In genomic region chr7:39367943-39368342, GRCh38 we compare ENCODE assay signal across 19 cellular contexts.
DNase-seq lines count a peak whose midpoint lies in the region; ATAC-seq, FAIRE-seq and TF ChIP-seq lines count a peak whose summit lies in the region.
"Had no signal": no experiment of that assay in that cellular context is flagged by ENCODE, and none has a peak within 500 bp of the region (broad histone marks: within the 10 kb centered on the region; RNA-seq: fewer than 3 reads in every experiment).

No MANE protein-coding gene starts in this region.

- intact Hi-C loops in GM12878 (cut with micrococcal nuclease; ENCODE audit: unreplicated experiment), result no loop called here

- TF ChIP-seq CTCF in GM12865 (IDR thresholded peaks at IDR 0.05; ENCODE audit: insufficient read depth, low read depth, low read length, missing control alignments), result no peak
- TF ChIP-seq CTCF in GM12878 (IDR thresholded peaks at IDR 0.05 in 2 of 3, conservative IDR thresholded peaks at IDR 0.05 in 1 of 3; ENCODE audit: control insufficient read depth in 2 of 3, extremely low read depth in 1 of 3, insufficient read depth in 1 of 3, low read depth in 3 of 3, low read length in 3 of 3), result no peak
- no peak for TF ChIP-seq CTCF in GM13976 (IDR thresholded peaks at IDR 0.05; ENCODE audit: borderline replicate concordance, control extremely low read depth, extremely low read depth, insufficient read depth, missing control alignments)

- no peaks in the 10 kb centered on the region for H3K36me3 ChIP-seq in GM12878 (ENCODE audit: control insufficient read depth in 2 of 2, insufficient read depth in 2 of 2, low read length in 1 of 2)
- H3K36me3 ChIP-seq: HAP-1 had no signal

- TF ChIP-seq EP300 in GM12878 (IDR thresholded peaks at IDR 0.05; ENCODE audit: borderline replicate concordance in 1 of 2, control insufficient read depth in 1 of 2, low read depth in 2 of 2, low read length in 2 of 2), result no peak

- no peaks in the 10 kb centered on the region; the same call in 2 of the 3 replicates for H3K9me3 ChIP-seq in GM12878 (replicated peaks; ENCODE audit: control insufficient read depth, insufficient read depth, low read length)
- H3K9me3 ChIP-seq: A549, Caco-2, HAP-1 had no signal

- no peaks in the 10 kb centered on the region for H3K79me2 ChIP-seq in GM12878 (ENCODE audit: control insufficient read depth, insufficient read depth, low read length)

- no peak overlapping the region for H3K4me3 ChIP-seq in GM12865 (ENCODE audit: low read depth, low read length)
- no peak overlapping the region for H3K4me3 ChIP-seq in GM12878
- H3K4me3 ChIP-seq: A549, GM23248, HAP-1, K562 had no signal

- H3K4me2 ChIP-seq in GM12878 (ENCODE audit: control insufficient read depth, insufficient read depth), result no peak overlapping the region
- H3K4me2 ChIP-seq: A549 had no signal

- no peaks in the 10 kb centered on the region for H3K4me1 ChIP-seq in GM12878 (ENCODE audit: control insufficient read depth, insufficient read depth, low read length)
- H3K4me1 ChIP-seq: A549, Caco-2, HAP-1 had no signal

- no peak for TF ChIP-seq RAD21 in GM12878 (IDR thresholded peaks at IDR 0.05; ENCODE audit: insufficient read depth, low read depth, low read length)

- in situ Hi-C loops in GM12878 (cut with MboI), result no loop called here
- in situ Hi-C loops in GM13976 (cut with MboI; ENCODE audit: low sequenced_read_pairs, unreplicated experiment), result no loop called here

- FAIRE-seq in GM12878 (lab: Jason Lieb, UNC), result no peak
- FAIRE-seq: A549, D721Med, G401.6, K562 had no signal

- ATAC-seq in GM18861 (IDR thresholded peaks at IDR 0.05; ENCODE audit: unreplicated experiment) (peak; percentile 48), HG02678 (IDR thresholded peaks at IDR 0.05; ENCODE audit: unreplicated experiment) (peak; percentile 42), GM12878 (peak; percentile 61)
- ATAC-seq: A549, K562 had no signal

- H4K20me1 ChIP-seq in GM12878 (ENCODE audit: control insufficient read depth, insufficient read depth), result no peaks in the 10 kb centered on the region

- no TSS peak for BruUV-seq in GM12878 (replicated peaks; lab: Mats Ljungman, UMichigan)

- DNase-seq in GM12865 (ENCODE audit: low read depth) (peak; percentile 27), GM12878 (ENCODE audit: low read depth, low spot score) (no peak), GM13976 (ENCODE audit: low spot score) (no peak), Kasumi-1 (lab: John Stamatoyannopoulos, UW) (no peak), putamen (ENCODE audit: low spot score) (no peak)
- DNase-seq: AML-193; Caco-2; CD4-positive, alpha-beta T cell; GM23248; IMR-90 had no signal

- SMC1A ChIA-PET in GM12878 (lab: Charles Lee; ENCODE audit: uncharacterized antibody, unreplicated experiment), result interaction anchor here (0.8 to 1.2 kb wide), 3 partner anchors 11 to 169 kb away, joined by 3 to 4 read pairs (median 3); no protein-coding TSS in a partner anchor

- TF ChIP-seq POLR2A in GM12878 (IDR thresholded peaks at IDR 0.05; ENCODE audit: low read depth, low read length), result no peak

- H2AFZ ChIP-seq in GM12878 (ENCODE audit: control insufficient read depth, low read depth, low read length), result no peak overlapping the region
- H2AFZ ChIP-seq: GM23248 had no signal

- RAD21 ChIA-PET in GM12878 (lab: Charles Lee; ENCODE audit: unreplicated experiment), result interaction anchor here (0.7 to 1.3 kb wide), 2 partner anchors 12 to 38 kb away, joined by 4 read pairs; no protein-coding TSS in a partner anchor

- no peaks in the 10 kb centered on the region; a peak in 1 of 4 replicates for H3K27me3 ChIP-seq in GM12878 (replicated peaks in 1 of 2; ENCODE audit: control insufficient read depth in 2 of 2, insufficient read depth in 2 of 2, low read length in 1 of 2)

- no peak overlapping the region for H3K9ac ChIP-seq in GM12878 (ENCODE audit: control insufficient read depth, insufficient read depth, low read length)
- H3K9ac ChIP-seq: GM23248 had no signal

- 23% methylated on average over 2 of the region's 2 CpGs for WGBS in GM12878 (ENCODE audit: insufficient coverage, insufficient replicate concordance, low lambda C conversion rate, missing lambda C conversion rate)

- POLR2A ChIA-PET in GM12878 (lab: Charles Lee), result interaction anchor here (0.6 kb wide), 1 partner anchor 18 kb away, joined by 4 read pairs; no protein-coding TSS in a partner anchor

- H3K27ac ChIP-seq in GM12878 (ENCODE audit: control insufficient read depth, insufficient read depth), result no peak overlapping the region
- H3K27ac ChIP-seq: 22Rv1, A549, C4-2B, GM23248 had no signal

- CTCF ChIA-PET in GM12878 (lab: Yijun Ruan, JAX), result interaction anchor here (0.8 to 2.2 kb wide), 3 partner anchors 10 to 98 kb away, joined by 3 to 10 read pairs (median 4); no protein-coding TSS in a partner anchor

TF ChIP-seq in GM12878, 131 proteins besides CTCF, POLR2A, EP300 and RAD21 (continues in another document):
- TF ChIP-seq IKZF1 (conservative IDR thresholded peaks at IDR 0.05) (peak; percentile 39; the same call in 1 of the 2 replicates), JUNB (IDR thresholded peaks at IDR 0.05) (peak; percentile 42; the same call in 1 of the 2 replicates), SUPT20H (IDR thresholded peaks at IDR 0.05; ENCODE audit: borderline replicate concordance, control insufficient read depth, low read depth, low read length) (no peak), JUND (IDR thresholded peaks at IDR 0.05; ENCODE audit: low read depth, low read length) (no peak), IRF4 (IDR thresholded peaks at IDR 0.05; ENCODE audit: low read depth, low read length) (peak; percentile 69; the same call in 1 of the 2 replicates), KLF5 (IDR thresholded peaks at IDR 0.05; ENCODE audit: partially characterized antibody) (no peak), ATF2 (IDR thresholded peaks at IDR 0.05; ENCODE audit: low read length) (no peak), BHLHE40 (IDR thresholded peaks at IDR 0.05; ENCODE audit: borderline replicate concordance in 1 of 2, low read depth in 2 of 2, low read length in 1 of 2) (no peak), ZNF217 (IDR thresholded peaks at IDR 0.05) (0 out of 2 replicates have a peak, but pooled peaks have one; percentile 17), HDGF (IDR thresholded peaks at IDR 0.05) (no peak), CREB1 (IDR thresholded peaks at IDR 0.05; ENCODE audit: low read depth) (no peak), MTA2 (IDR thresholded peaks at IDR 0.05; ENCODE audit: low read depth) (peak; percentile 46; the same call in 1 of the 2 replicates), ZNF274 (IDR thresholded peaks at IDR 0.05; ENCODE audit: insufficient read depth, insufficient read length) (no peak), PML (IDR thresholded peaks at IDR 0.05; ENCODE audit: low read length) (no peak), SP1 (IDR thresholded peaks at IDR 0.05; ENCODE audit: low read depth, low read length) (no peak), YY1 (IDR thresholded peaks at IDR 0.05; ENCODE audit: low read depth, low read length) (no peak), IKZF2 (IDR thresholded peaks at IDR 0.05) (peak in 1 of 2 experiments; percentile 57; a peak in 1 of 4 replicates), ZNF687 (IDR thresholded peaks at IDR 0.05) (peak; percentile 51; the same call in 1 of the 2 replicates), NBN (IDR thresholded peaks at IDR 0.05) (0 out of 2 replicates have a peak, but pooled peaks have one; percentile 35)
